9 cellular contexts compared by ENCODE assay signal in genomic region chr9:136655244-136656225, GRCh38. TPM values are rescaled to one million over a fixed set of nuclear protein-coding genes. Genes with fewer than 3 reads are reported as not detected.
A peak's percentile ranks its signal among the peaks of the same experiment; 100 is the strongest.
DNase-seq lines count a peak whose midpoint lies in the region; ATAC-seq and TF ChIP-seq lines count a peak whose summit lies in the region.
"Had no signal": no experiment of that assay in that cellular context is flagged by ENCODE, and none has a peak within 500 bp of the region (broad histone marks: within the 10 kb centered on the region; RNA-seq: fewer than 3 reads in every experiment).

No MANE protein-coding gene starts in this region.

- H2AK5ac ChIP-seq in neuronal stem cell (ENCODE audit: low read depth, low read length) = peak overlapping the region; percentile 92

- H3K4me2 ChIP-seq in BLaER1 (peak overlapping the region; percentile 99), PC-3 (ENCODE audit: low read length) (peak overlapping the region; percentile 37; the same call in 1 of the 2 replicates), neuronal stem cell (ENCODE audit: insufficient read depth, low read length, poor library complexity, severe bottlenecking) (no peak overlapping the region)

- intact Hi-C loops in PC-3 (cut with micrococcal nuclease) (no loop called here), esophagus muscularis mucosa (cut with DNase I) (no loop called here)

- no peaks in the 10 kb centered on the region for H3K36me3 ChIP-seq in BLaER1
- no peaks in the 10 kb centered on the region for H3K36me3 ChIP-seq in PC-3 (ENCODE audit: low read depth, low read length)
- H3K36me3 ChIP-seq in esophagus muscularis mucosa = no peaks in the 10 kb centered on the region
- H3K36me3 ChIP-seq in neuronal stem cell (replicated peaks in 1 of 2; ENCODE audit: control insufficient read depth in 2 of 2, insufficient read depth in 2 of 2, low read length in 2 of 2) = no peaks in the 10 kb centered on the region

- peak overlapping the region; percentile 7 for H2BK15ac ChIP-seq in neuronal stem cell (ENCODE audit: low read length)

- H3K9me3 ChIP-seq in BLaER1 = no peaks in the 10 kb centered on the region
- no peaks in the 10 kb centered on the region for H3K9me3 ChIP-seq in PC-3 (ENCODE audit: low read length)
- H3K9me3 ChIP-seq in esophagus muscularis mucosa = no peaks in the 10 kb centered on the region
- no peaks in the 10 kb centered on the region for H3K9me3 ChIP-seq in neuronal stem cell (replicated peaks in 1 of 2; ENCODE audit: control insufficient read depth in 2 of 2, insufficient read depth in 1 of 2, low read depth in 1 of 2, low read length in 2 of 2)

- peaks cover 15% of the 10 kb centered on the region; the same call in 1 of the 2 replicates for H3K27me3 ChIP-seq in BLaER1
- no peaks in the 10 kb centered on the region for H3K27me3 ChIP-seq in PC-3 (ENCODE audit: low read length)
- peaks cover 0 to 61% (median 5%) of the 10 kb centered on the region in 4 donors for H3K27me3 ChIP-seq in esophagus muscularis mucosa
- peaks cover 0 to 5% (median 0%) of the 10 kb centered on the region in 3 experiments for H3K27me3 ChIP-seq in neuronal stem cell (ENCODE audit: control insufficient read depth in 3 of 3, insufficient read depth in 3 of 3, low read depth in 1 of 3, low read length in 3 of 3)

- H3K9me2 ChIP-seq in PC-3 (replicated peaks; ENCODE audit: low read length) = no peaks in the 10 kb centered on the region

- H2AFZ ChIP-seq in PC-3 (ENCODE audit: low read length) (peak overlapping the region; percentile 72), neuronal stem cell (ENCODE audit: low read length) (peak overlapping the region; percentile 85)

- H3K18ac ChIP-seq in neuronal stem cell (ENCODE audit: low read length) = peak overlapping the region; percentile 51

- no peak overlapping the region for H2BK12ac ChIP-seq in neuronal stem cell (ENCODE audit: low read length)

- H3K4me3 ChIP-seq in BLaER1 = peak overlapping the region; percentile 69
- no peak overlapping the region for H3K4me3 ChIP-seq in PC-3 (ENCODE audit: low read length)
- peak overlapping the region in 2 of 4 donors; percentile 7 to 31 for H3K4me3 ChIP-seq in esophagus muscularis mucosa
- peak overlapping the region in 1 of 2 donors; percentile 30 for H3K4me3 ChIP-seq in neuronal stem cell (ENCODE audit: low read length in 2 of 2)

- H3K79me2 ChIP-seq in PC-3 (ENCODE audit: low read length) = no peaks in the 10 kb centered on the region

- H2BK5ac ChIP-seq in neuronal stem cell (ENCODE audit: low read length) = peak overlapping the region; percentile 53

- no peak for TF ChIP-seq POLR2A in esophagus muscularis mucosa (IDR thresholded peaks at IDR 0.05; ENCODE audit: low read depth)

- peak overlapping the region; percentile 53 for H4K91ac ChIP-seq in neuronal stem cell (ENCODE audit: low read depth, low read length, poor library complexity)

- TF ChIP-seq CTCF in PC-3 (conservative IDR thresholded peaks at IDR 0.05; ENCODE audit: low read depth, low read length) (no peak), esophagus muscularis mucosa (IDR thresholded peaks at IDR 0.05) (no peak)

- CTCF ChIA-PET in PC-3 (lab: Charles Lee) = no interaction called here

- WGBS in esophagus muscularis mucosa = 49% methylated on average over 12 of the region's 25 CpGs
- no CpG with 5 or more reads among the region's 25 CpGs for WGBS in neuronal stem cell (ENCODE audit: extremely low coverage in 2 of 2, insufficient read length in 2 of 2, insufficient replicate concordance in 1 of 2), 2 donors

- peak overlapping the region; percentile 76 for H3K4ac ChIP-seq in neuronal stem cell (ENCODE audit: low read length)

- POLR2A ChIA-PET in PC-3 (lab: Charles Lee; ENCODE audit: unreplicated experiment) = no interaction called here

- TF ChIP-seq EP300 in esophagus muscularis mucosa (IDR thresholded peaks at IDR 0.05) = peak; percentile 44

- peak overlapping the region; percentile 61 for H2BK120ac ChIP-seq in neuronal stem cell (ENCODE audit: low read depth, low read length)

- peak overlapping the region; percentile 37 for H3K23ac ChIP-seq in neuronal stem cell (ENCODE audit: low read depth, low read length, poor library complexity)

- BruUV-seq in PC-3 (replicated peaks; lab: Mats Ljungman, UMichigan) = no TSS peak

- no peaks in the 10 kb centered on the region for H3F3A ChIP-seq in PC-3 (ENCODE audit: low read length, unreplicated experiment)

- no peaks in the 10 kb centered on the region for H4K20me1 ChIP-seq in BLaER1
- no peaks in the 10 kb centered on the region for H4K20me1 ChIP-seq in PC-3 (ENCODE audit: low read length)

- DNase-seq in PC-3 (no peak), esophagus muscularis mucosa (ENCODE audit: extremely low spot score) (no peak), neuronal stem cell (ENCODE audit: low spot score) (no peak)
- DNase-seq: activated CD8-positive, alpha-beta memory T cell treated with anti-CD3 and anti-CD28 coated beads for 24 hours had no signal

- peak overlapping the region; percentile 93 for H3K27ac ChIP-seq in BLaER1
- H3K27ac ChIP-seq in PC-3 (ENCODE audit: low read length) = no peak overlapping the region
- peak overlapping the region; percentile 26 to 80 (median 62) for H3K27ac ChIP-seq in esophagus muscularis mucosa (replicated peaks in 1 of 4)
- H3K27ac ChIP-seq in neuronal stem cell (replicated peaks; ENCODE audit: low read length) = no peak overlapping the region

- H3K14ac ChIP-seq in neuronal stem cell (ENCODE audit: low read length) = peak overlapping the region; percentile 99

- peak overlapping the region; percentile 87 for H3K9ac ChIP-seq in BLaER1
- H3K9ac ChIP-seq in PC-3 (ENCODE audit: low read length) = no peak overlapping the region
- peak overlapping the region; percentile 60 for H3K9ac ChIP-seq in neuronal stem cell (ENCODE audit: low read depth, low read length, poor library complexity)

- ATAC-seq in PC-3 (no peak), GM18861 (IDR thresholded peaks at IDR 0.05; ENCODE audit: unreplicated experiment) (no peak), GM21381 (IDR thresholded peaks at IDR 0.05; ENCODE audit: unreplicated experiment) (no peak), GM18870 (IDR thresholded peaks at IDR 0.05; ENCODE audit: unreplicated experiment) (no peak), HG02763 (IDR thresholded peaks at IDR 0.05; ENCODE audit: unreplicated experiment) (no peak)

- H3K4me1 ChIP-seq in BLaER1 (peaks cover 100% of the 10 kb centered on the region), PC-3 (ENCODE audit: insufficient read depth, low read length) (peaks cover 3% of the 10 kb centered on the region; the same call in 1 of the 2 replicates), esophagus muscularis mucosa (peaks cover 5 to 32% (median 20%) of the 10 kb centered on the region in 4 donors), neuronal stem cell (ENCODE audit: control insufficient read depth in 2 of 2, insufficient read depth in 1 of 2, low read depth in 1 of 2, low read length in 2 of 2) (peaks cover 0 to 15% of the 10 kb centered on the region in 2 donors)

- H3K79me1 ChIP-seq in neuronal stem cell (ENCODE audit: low read depth, low read length) = peaks cover 5% of the 10 kb centered on the region

- H4K8ac ChIP-seq in neuronal stem cell (ENCODE audit: low read depth, low read length) = no peak overlapping the region

RNA-seq across cellular contexts. Expression of gene EGFL7, which starts 7.2 kb away (rescaled TPM):
- 23.1 and 29.5 TPM in 2 replicates for total RNA-seq in PC-3 (2014; rRNA removed)
- total RNA-seq in esophagus muscularis mucosa = 100 to 1,000 TPM in 1 of 4 donors, 10 to 100 TPM in 3; 33.2 to 134 (median 78.7) TPM
- 33.1 TPM for polyA plus RNA-seq in neuronal stem cell (2013, experiment 1 of 2)
- 32.0 TPM for polyA plus RNA-seq in neuronal stem cell (2013, experiment 2 of 2)

RNA-seq across cellular contexts. Expression of gene AGPAT2, which starts 31.7 kb away (rescaled TPM):
- total RNA-seq in PC-3 (2014; rRNA removed) = 103 and 106 TPM in 2 replicates
- total RNA-seq in esophagus muscularis mucosa = 10 to 100 TPM; 22.0 to 52.8 (median 39.3) TPM
- 3.7 TPM for polyA plus RNA-seq in neuronal stem cell (2013, experiment 1 of 2)
- polyA plus RNA-seq in neuronal stem cell (2013, experiment 2 of 2) = 3.5 TPM

RNA-seq across cellular contexts. Expression of gene DIPK1B, which starts 56.8 kb away (rescaled TPM):
- 19.5 and 26.3 TPM in 2 replicates for total RNA-seq in PC-3 (2014; rRNA removed)
- 10 to 100 TPM in 3 of 4 donors, 1 to 10 TPM in 1; 6.6 to 27.8 (median 21.5) TPM for total RNA-seq in esophagus muscularis mucosa
- 40.0 TPM for polyA plus RNA-seq in neuronal stem cell (2013, experiment 1 of 2)
- polyA plus RNA-seq in neuronal stem cell (2013, experiment 2 of 2) = 39.1 TPM

Comparison
In these comparisons a context has a peak if more than half of its experiments do, and no peak if none do; other contexts are left out.
1. H3K27ac ChIP-seq: peak in BLaER1 (single experiment) and esophagus muscularis mucosa (4 of 4); none in PC-3 (single experiment) and neuronal stem cell (single experiment).